11 cellular contexts compared by ENCODE assay signal in genomic region chr3:72154391-72155300, GRCh38.
DNase-seq lines count a peak whose midpoint lies in the region; ATAC-seq and TF ChIP-seq lines count a peak whose summit lies in the region.
"Had no signal": no experiment of that assay in that cellular context is flagged by ENCODE, and none has a peak within 500 bp of the region (broad histone marks: within the 10 kb centered on the region; RNA-seq: fewer than 3 reads in every experiment).

No MANE protein-coding gene starts in this region.

- H3K4me2 ChIP-seq in skeletal muscle satellite cell (ENCODE audit: low read length), result peak overlapping the region; percentile 30

- H3K27ac ChIP-seq in body of pancreas, result no peak overlapping the region

- H3K36me3 ChIP-seq in skeletal muscle satellite cell (ENCODE audit: insufficient read depth, low read length) (no peaks in the 10 kb centered on the region), H7 (replicated peaks; ENCODE audit: control insufficient read depth, insufficient read depth, low read length) (no peaks in the 10 kb centered on the region), body of pancreas (replicated peaks in 1 of 2; ENCODE audit: insufficient read depth in 1 of 2, low read depth in 2 of 2) (no peaks in the 10 kb centered on the region)

- H3K27me3 ChIP-seq in skeletal muscle satellite cell (ENCODE audit: control insufficient read depth, insufficient read depth, low read length) (no peaks in the 10 kb centered on the region), H7 (ENCODE audit: control insufficient read depth, insufficient read depth, low read length) (no peaks in the 10 kb centered on the region), body of pancreas (no peaks in the 10 kb centered on the region)

- no peak for TF ChIP-seq POLR2A in body of pancreas (IDR thresholded peaks at IDR 0.05)

- DNase-seq in GM03348 (ENCODE audit: low spot score) (peak; percentile 19), astrocyte of the hippocampus (ENCODE audit: low read depth, low spot score) (peak; percentile 39), fibroblast of villous mesenchyme (ENCODE audit: low read depth) (peak; percentile 68), SK-N-DZ (ENCODE audit: low spot score) (no peak), H7 (no peak), body of pancreas (no peak)
- no peak for DNase-seq in NK-92 treated with Interleukin-12 subunit alpha and Interleukin-12 subunit beta, amount 100 ng/mL, for 24 hours (lab: John Stamatoyannopoulos, UW)
- DNase-seq: activated CD4-positive, alpha-beta T cell treated with anti-CD3 and anti-CD28 coated beads for 36 hours; activated T-cell treated with anti-CD3 and anti-CD28 coated beads, Interleukin-2, amount 50 U/mL, for 4 hours had no signal

- peak overlapping the region; percentile 52 for H3K9ac ChIP-seq in skeletal muscle satellite cell (ENCODE audit: low read depth, low read length)

- H3K4me3 ChIP-seq in fibroblast of villous mesenchyme (ENCODE audit: low read depth, low read length) (no peak overlapping the region), skeletal muscle satellite cell (ENCODE audit: low read length) (no peak overlapping the region), H7 (ENCODE audit: insufficient read depth, low read depth, low read length) (no peak overlapping the region), body of pancreas (no peak overlapping the region)
- H3K4me3 ChIP-seq: lung had no signal

- intact Hi-C loops in body of pancreas (cut with DNase I), result no loop called here

- no peaks in the 10 kb centered on the region for H3K9me3 ChIP-seq in skeletal muscle satellite cell (replicated peaks; ENCODE audit: low read length)
- no peaks in the 10 kb centered on the region for H3K9me3 ChIP-seq in body of pancreas

- no peak for TF ChIP-seq CTCF in fibroblast of villous mesenchyme (IDR thresholded peaks at IDR 0.05; ENCODE audit: insufficient read depth, low read depth, low read length)
- TF ChIP-seq CTCF in body of pancreas (IDR thresholded peaks at IDR 0.05), result no peak

- H3K4me1 ChIP-seq in skeletal muscle satellite cell (ENCODE audit: control insufficient read depth, insufficient read depth, low read length), result peaks cover 35% of the 10 kb centered on the region
- peaks cover 45% of the 10 kb centered on the region for H3K4me1 ChIP-seq in body of pancreas

- no peak for ATAC-seq in body of pancreas
- ATAC-seq: activated CD4-positive, alpha-beta T cell treated with anti-CD3 and anti-CD28 coated beads for 36 hours; activated T-cell treated with anti-CD3 and anti-CD28 coated beads, Interleukin-2, amount 50 U/mL, for 4 hours had no signal

- 88 to 93% methylated on average over 4 of the region's 4 CpGs for WGBS in body of pancreas, 2 donors

Comparison
In these comparisons a context has a peak if more than half of its experiments do, and no peak if none do; other contexts are left out.
1. DNase-seq: peak in GM03348 (single experiment), astrocyte of the hippocampus (single experiment) and fibroblast of villous mesenchyme (single experiment); none in NK-92 treated with Interleukin-12 subunit alpha and Interleukin-12 subunit beta, amount 100 ng/mL, for 24 hours (single experiment), SK-N-DZ (single experiment), H7 (single experiment) and body of pancreas (0 of 4).